Comparison of ENCODE assay signal across 23 cellular contexts in the genomic region with DNA sequence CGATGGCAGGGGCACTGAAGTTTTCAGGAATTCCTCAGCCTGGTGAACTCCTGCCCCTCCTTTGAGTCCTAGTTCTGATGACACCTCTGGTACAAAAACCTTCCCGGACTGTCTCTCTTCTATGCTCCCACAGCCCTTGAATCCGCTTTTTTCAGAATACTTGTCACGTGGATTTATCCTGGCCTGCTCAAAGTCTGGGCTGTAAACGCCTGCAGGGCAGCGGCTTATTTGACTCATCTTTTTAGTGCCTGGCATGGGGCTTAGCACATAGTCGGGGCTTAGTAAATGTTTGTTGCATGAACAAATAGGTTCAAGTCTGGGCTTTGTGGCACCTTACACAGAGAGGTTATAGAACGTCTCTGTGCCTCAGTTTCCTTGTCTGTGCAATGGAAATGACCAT.
"Had no signal": no experiment of that assay in that cellular context is flagged by ENCODE, and none has a peak within 500 bp of the region (broad histone marks: within the 10 kb centered on the region; RNA-seq: fewer than 3 reads in every experiment).

No MANE protein-coding gene starts in this region.

- H3K4me1 Mint-ChIP-seq: activated CD4-positive, alpha-beta T cell treated with anti-CD3 and anti-CD28 coated beads for 36 hours; activated naive CD8-positive, alpha-beta T cell treated with anti-CD3 and anti-CD28 coated beads for 36 hours; activated T-helper 17 cell treated with anti-CD3 and anti-CD28 coated beads, Interleukin-2, amount 50 U/mL, for 72 hours had no signal

- ATAC-seq: activated CD4-positive, alpha-beta T cell treated with anti-CD3 and anti-CD28 coated beads for 36 hours; activated T-helper 17 cell treated with anti-CD3 and anti-CD28 coated beads, Interleukin-2, amount 50 U/mL, for 72 hours; PC-3 had no signal

- DNase-seq: activated CD4-positive, alpha-beta memory T cell treated with anti-CD3 and anti-CD28 coated beads, Interleukin-2, amount 10 ng/mL, durations not matched to agents 7 days and 5 days; activated CD4-positive, alpha-beta T cell treated with anti-CD3 and anti-CD28 coated beads for 36 hours; activated CD4-positive, alpha-beta T cell treated with anti-CD3 and anti-CD28 coated beads, Interleukin-2, amount 50 U/mL, for 1 hour; activated CD4-positive, CD25-positive, alpha-beta regulatory T cell; activated gamma-delta T cell; activated naive CD4-positive, alpha-beta T cell treated with anti-CD3 and anti-CD28 coated beads, Interleukin-2, amount 10 ng/mL, durations not matched to agents 7 days and 5 days; activated naive CD8-positive, alpha-beta T cell treated with anti-CD3 and anti-CD28 coated beads for 36 hours; activated T-cell treated with anti-CD3 and anti-CD28 coated beads for 4 hours; activated T-cell treated with anti-CD3 and anti-CD28 coated beads, Interleukin-2, amount 50 U/mL, for 48 hours; anterior cingulate cortex; MG63; NCI-H1048; NCI-H146; NCI-H187 treated with DMSO at 0.1 percent for 48 hours; NCI-H2081 treated with DMSO at 0.1 percent for 48 hours; NCI-H446; NCI-H524; PC-3; SIG-M5; T-helper 2 cell had no signal

- H3K4me3 Mint-ChIP-seq: activated CD4-positive, alpha-beta memory T cell treated with anti-CD3 and anti-CD28 coated beads, Interleukin-2, amount 10 ng/mL, durations not matched to agents 7 days and 5 days; activated CD4-positive, alpha-beta T cell treated with anti-CD3 and anti-CD28 coated beads for 36 hours; activated naive CD4-positive, alpha-beta T cell treated with anti-CD3 and anti-CD28 coated beads, Interleukin-2, amount 10 ng/mL, durations not matched to agents 7 days and 5 days; activated naive CD8-positive, alpha-beta T cell treated with anti-CD3 and anti-CD28 coated beads for 36 hours; activated T-helper 17 cell treated with anti-CD3 and anti-CD28 coated beads, Interleukin-2, amount 50 U/mL, for 72 hours had no signal

- H3K27ac ChIP-seq: KMS-11, VCaP had no signal

- H3K9me3 ChIP-seq: MG63 had no signal

- H3K36me3 ChIP-seq: MG63 had no signal

- H3K9me3 Mint-ChIP-seq: activated CD4-positive, alpha-beta memory T cell treated with anti-CD3 and anti-CD28 coated beads, Interleukin-2, amount 10 ng/mL, durations not matched to agents 7 days and 5 days; activated naive CD4-positive, alpha-beta T cell treated with anti-CD3 and anti-CD28 coated beads, Interleukin-2, amount 10 ng/mL, durations not matched to agents 7 days and 5 days; activated naive CD8-positive, alpha-beta T cell treated with anti-CD3 and anti-CD28 coated beads for 36 hours; activated T-helper 17 cell treated with anti-CD3 and anti-CD28 coated beads, Interleukin-2, amount 50 U/mL, for 72 hours had no signal

- H3K27me3 Mint-ChIP-seq: activated CD4-positive, alpha-beta T cell treated with anti-CD3 and anti-CD28 coated beads for 36 hours; activated naive CD8-positive, alpha-beta T cell treated with anti-CD3 and anti-CD28 coated beads for 36 hours had no signal

- H3K27ac Mint-ChIP-seq: activated CD4-positive, alpha-beta memory T cell treated with anti-CD3 and anti-CD28 coated beads, Interleukin-2, amount 10 ng/mL, durations not matched to agents 7 days and 5 days; activated CD4-positive, alpha-beta T cell treated with anti-CD3 and anti-CD28 coated beads for 36 hours; activated naive CD4-positive, alpha-beta T cell treated with anti-CD3 and anti-CD28 coated beads, Interleukin-2, amount 10 ng/mL, durations not matched to agents 7 days and 5 days; activated naive CD8-positive, alpha-beta T cell treated with anti-CD3 and anti-CD28 coated beads for 36 hours had no signal

- H3K27me3 ChIP-seq: MG63 had no signal

- H3K36me3 Mint-ChIP-seq: activated naive CD4-positive, alpha-beta T cell treated with anti-CD3 and anti-CD28 coated beads, Interleukin-2, amount 10 ng/mL, durations not matched to agents 7 days and 5 days; activated naive CD8-positive, alpha-beta T cell treated with anti-CD3 and anti-CD28 coated beads for 36 hours had no signal

- H3K4me3 ChIP-seq: MG63 had no signal
